9 cellular contexts compared by ENCODE assay signal in genomic region chr1:185567006-185567405, GRCh38.
DNase-seq lines count a peak whose midpoint lies in the region; ATAC-seq and TF ChIP-seq lines count a peak whose summit lies in the region.
"Had no signal": no experiment of that assay in that cellular context is flagged by ENCODE, and none has a peak within 500 bp of the region (broad histone marks: within the 10 kb centered on the region; RNA-seq: fewer than 3 reads in every experiment).

No MANE protein-coding gene starts in this region.

- peaks cover 37 to 56% of the 10 kb centered on the region in 2 donors for H3K4me1 ChIP-seq in naive thymus-derived CD4-positive, alpha-beta T cell (ENCODE audit: control insufficient read depth in 2 of 2, insufficient read depth in 2 of 2, low read length in 2 of 2)

- no peaks in the 10 kb centered on the region for H3K27me3 Mint-ChIP-seq in HFFc6 (ENCODE audit: insufficient read depth)
- H3K27me3 Mint-ChIP-seq in activated naive CD4-positive, alpha-beta T cell treated with anti-CD3 and anti-CD28 coated beads, Interleukin-2, amount 10 ng/mL, durations not matched to agents 7 days and 5 days = no peaks in the 10 kb centered on the region
- no peaks in the 10 kb centered on the region for H3K27me3 Mint-ChIP-seq in naive thymus-derived CD4-positive, alpha-beta T cell

- no peaks in the 10 kb centered on the region for H3K36me3 Mint-ChIP-seq in HFFc6 (ENCODE audit: low read depth)
- H3K36me3 Mint-ChIP-seq in activated naive CD4-positive, alpha-beta T cell treated with anti-CD3 and anti-CD28 coated beads, Interleukin-2, amount 10 ng/mL, durations not matched to agents 7 days and 5 days = peaks cover 3% of the 10 kb centered on the region
- peaks cover 0 to 20% (median under 1%) of the 10 kb centered on the region in 5 donors for H3K36me3 Mint-ChIP-seq in naive thymus-derived CD4-positive, alpha-beta T cell

- CTCF ChIA-PET in activated naive CD4-positive, alpha-beta T cell treated with anti-CD3 and anti-CD28 coated beads, Interleukin-2, amount 10 ng/mL, durations not matched to agents 7 days and 5 days (lab: Charles Lee) = interaction anchor here (0.8 to 1.4 kb wide), 5 partner anchors 29 to 250 kb away, joined by 3 to 6 read pairs (median 4); partner anchors contain the start of gene IVNS1ABP
- CTCF ChIA-PET in naive thymus-derived CD4-positive, alpha-beta T cell (lab: Charles Lee) = interaction anchor here (0.8 to 3.3 kb wide), 6 partner anchors 15 to 808 kb away, joined by 3 to 22 read pairs (median 3); partner anchors contain the start of gene TPR

- H3K9me3 Mint-ChIP-seq in HFFc6 = no peaks in the 10 kb centered on the region
- peaks cover 1% of the 10 kb centered on the region for H3K9me3 Mint-ChIP-seq in activated naive CD4-positive, alpha-beta T cell treated with anti-CD3 and anti-CD28 coated beads, Interleukin-2, amount 10 ng/mL, durations not matched to agents 7 days and 5 days
- H3K9me3 Mint-ChIP-seq in naive thymus-derived CD4-positive, alpha-beta T cell = peaks cover 0 to 13% (median 2%) of the 10 kb centered on the region in 11 donors
- H3K9me3 Mint-ChIP-seq: neural crest cell had no signal

- no peak overlapping the region for H3K4me3 ChIP-seq in naive thymus-derived CD4-positive, alpha-beta T cell (ENCODE audit: low read length)

- no peaks in the 10 kb centered on the region for H3K36me3 ChIP-seq in naive thymus-derived CD4-positive, alpha-beta T cell (ENCODE audit: control insufficient read depth in 2 of 3, insufficient read depth in 3 of 3, low read length in 3 of 3)

- peak; percentile 72 for DNase-seq in Daoy (ENCODE audit: low read depth)
- peak; percentile 82 for DNase-seq in HFFc6
- DNase-seq in NCI-H526 (lab: John Stamatoyannopoulos, UW) = peak; percentile 88 to 89
- peak; percentile 63 for DNase-seq in activated naive CD4-positive, alpha-beta T cell treated with anti-CD3 and anti-CD28 coated beads, Interleukin-2, amount 10 ng/mL, durations not matched to agents 7 days and 5 days
- peak in 7 of 9 donors; percentile 85 to 94 (median 91) for DNase-seq in naive thymus-derived CD4-positive, alpha-beta T cell
- DNase-seq in hypothalamus (lab: John Stamatoyannopoulos, UW) = no peak
- no peak for DNase-seq in NCI-H1694 treated with DMSO at 0.1 percent for 48 hours (lab: John Stamatoyannopoulos, UW)

- H3K27ac ChIP-seq in naive thymus-derived CD4-positive, alpha-beta T cell (ENCODE audit: low read depth, low read length) = peak overlapping the region; percentile 89

- H3K27ac Mint-ChIP-seq in HFFc6 = peak overlapping the region; percentile 74
- peak overlapping the region; percentile 84 for H3K27ac Mint-ChIP-seq in activated naive CD4-positive, alpha-beta T cell treated with anti-CD3 and anti-CD28 coated beads, Interleukin-2, amount 10 ng/mL, durations not matched to agents 7 days and 5 days
- peak overlapping the region; percentile 96 to 100 (median 98) for H3K27ac Mint-ChIP-seq in naive thymus-derived CD4-positive, alpha-beta T cell

- no peaks in the 10 kb centered on the region for H3K9me3 ChIP-seq in naive thymus-derived CD4-positive, alpha-beta T cell (ENCODE audit: control insufficient read depth in 2 of 3, low read length in 3 of 3)

- no peak for TF ChIP-seq CTCF in HFFc6 (IDR thresholded peaks at IDR 0.05)

- H3K4me3 Mint-ChIP-seq in HFFc6 = peak overlapping the region; percentile 19; the same call in 1 of the 2 replicates
- no peak overlapping the region for H3K4me3 Mint-ChIP-seq in activated naive CD4-positive, alpha-beta T cell treated with anti-CD3 and anti-CD28 coated beads, Interleukin-2, amount 10 ng/mL, durations not matched to agents 7 days and 5 days
- peak overlapping the region; percentile 46 to 87 (median 78) for H3K4me3 Mint-ChIP-seq in naive thymus-derived CD4-positive, alpha-beta T cell
- H3K4me3 Mint-ChIP-seq: neural crest cell had no signal

- intact Hi-C loops in naive thymus-derived CD4-positive, alpha-beta T cell (cut with micrococcal nuclease) = loop anchor here (1.0 to 10.0 kb wide), 16 partner anchors 29 to 1932 kb away; partner anchors contain the start of genes IVNS1ABP (in 2 of the 2), SWT1 (in 2 of the 2), ARPC5 (in 1 of the 2) and EDEM3 (in 1 of the 2)

- POLR2A ChIA-PET in naive thymus-derived CD4-positive, alpha-beta T cell (lab: Charles Lee) = interaction anchor here (0.8 to 3.6 kb wide), 15 partner anchors 8 to 411 kb away, joined by 3 to 28 read pairs (median 6); partner anchors contain the start of gene IVNS1ABP

- peaks cover 84% of the 10 kb centered on the region for H3K4me1 Mint-ChIP-seq in HFFc6 (ENCODE audit: low read depth)
- H3K4me1 Mint-ChIP-seq in activated naive CD4-positive, alpha-beta T cell treated with anti-CD3 and anti-CD28 coated beads, Interleukin-2, amount 10 ng/mL, durations not matched to agents 7 days and 5 days = peaks cover 57% of the 10 kb centered on the region
- H3K4me1 Mint-ChIP-seq in naive thymus-derived CD4-positive, alpha-beta T cell = peaks cover 47 to 91% (median 85%) of the 10 kb centered on the region in 7 donors
- H3K4me1 Mint-ChIP-seq: neural crest cell had no signal

- H3K27me3 ChIP-seq in naive thymus-derived CD4-positive, alpha-beta T cell (ENCODE audit: control insufficient read depth in 2 of 2, insufficient read depth in 2 of 2, low read length in 2 of 2) = no peaks in the 10 kb centered on the region

- ATAC-seq in naive thymus-derived CD4-positive, alpha-beta T cell = peak; percentile 92
- no peak for ATAC-seq in GM21515 (IDR thresholded peaks at IDR 0.05; ENCODE audit: unreplicated experiment)

Comparison
In these comparisons a context has a peak if more than half of its experiments do, and no peak if none do; other contexts are left out.
1. DNase-seq: peak in Daoy (single experiment), HFFc6 (single experiment), NCI-H526 (2 of 2), activated naive CD4-positive, alpha-beta T cell treated with anti-CD3 and anti-CD28 coated beads, Interleukin-2, amount 10 ng/mL, durations not matched to agents 7 days and 5 days (single experiment) and naive thymus-derived CD4-positive, alpha-beta T cell (7 of 9); none in hypothalamus (0 of 51) and NCI-H1694 treated with DMSO at 0.1 percent for 48 hours (single experiment).
2. Peak in every context shown above with its lines, with median percentiles within 50 percentile points of each other: H3K27ac Mint-ChIP-seq.